In the genomic region with DNA sequence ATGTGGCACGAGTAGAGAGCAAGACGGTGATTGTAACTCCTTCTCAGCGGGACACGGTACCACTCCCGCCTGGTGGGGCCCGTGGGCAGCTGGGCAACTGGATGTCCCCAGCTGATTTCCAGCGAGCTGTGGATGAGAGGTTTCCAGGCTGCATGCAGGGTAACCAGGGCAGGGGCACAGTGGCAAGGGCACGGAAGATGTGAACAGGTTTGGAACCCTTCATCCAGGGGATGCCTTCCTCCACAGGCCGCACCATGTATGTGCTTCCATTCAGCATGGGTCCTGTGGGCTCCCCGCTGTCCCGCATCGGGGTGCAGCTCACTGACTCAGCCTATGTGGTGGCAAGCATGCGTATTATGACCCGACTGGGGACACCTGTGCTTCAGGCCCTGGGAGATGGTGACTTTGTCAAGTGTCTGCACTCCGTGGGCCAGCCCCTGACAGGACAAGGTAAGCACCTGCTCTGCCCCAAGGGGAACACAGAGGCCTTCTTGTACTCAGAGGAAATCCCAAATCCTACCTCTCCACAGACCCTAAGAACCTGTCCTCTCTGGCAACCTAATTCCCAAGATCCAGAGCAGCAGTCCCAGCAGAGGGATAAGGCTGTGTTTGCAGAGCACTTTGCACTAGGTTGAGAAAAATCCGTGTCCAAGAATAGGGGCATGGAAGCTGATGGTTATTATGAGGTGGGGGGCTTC, we compare ENCODE assay signal across 1 cellular context.
TF ChIP-seq lines count a peak whose summit lies in the region.

No MANE protein-coding gene starts in this region.

TF ChIP-seq in HepG2, 621 proteins besides CTCF, POLR2A, EP300 and RAD21 (continued from another document):
- TF ChIP-seq ZNF263 (CRISPR knock-in tag; IDR thresholded peaks at IDR 0.05) (peak; percentile 43; the same call in 1 of the 2 replicates), ZNF619 (CRISPR knock-in tag; IDR thresholded peaks at IDR 0.05) (0 out of 2 replicates have a peak, but pooled peaks have one; percentile 19), RFXAP (CRISPR knock-in tag; IDR thresholded peaks at IDR 0.05; ENCODE audit: borderline replicate concordance) (0 out of 2 replicates have a peak, but pooled peaks have one; percentile 45), ZFP90 (CRISPR knock-in tag; IDR thresholded peaks at IDR 0.05; ENCODE audit: borderline replicate concordance) (0 out of 2 replicates have a peak, but pooled peaks have one; percentile 71), ZNF549 (CRISPR knock-in tag; IDR thresholded peaks at IDR 0.05) (no peak), GTF3A (CRISPR knock-in tag; conservative IDR thresholded peaks at IDR 0.05) (no peak), ZBTB4 (CRISPR knock-in tag; IDR thresholded peaks at IDR 0.05; ENCODE audit: borderline replicate concordance) (0 out of 2 replicates have a peak, but pooled peaks have one; percentile 41), REPIN1 (CRISPR knock-in tag; IDR thresholded peaks at IDR 0.05; ENCODE audit: borderline replicate concordance, low read depth) (peak; percentile 49; the same call in 1 of the 2 replicates), MLXIP (CRISPR knock-in tag; IDR thresholded peaks at IDR 0.05; ENCODE audit: borderline replicate concordance) (no peak), ZNF256 (CRISPR knock-in tag; conservative IDR thresholded peaks at IDR 0.05) (peak; percentile 72; the same call in 1 of the 2 replicates), ZC3H4 (CRISPR knock-in tag; IDR thresholded peaks at IDR 0.05; ENCODE audit: borderline replicate concordance) (0 out of 2 replicates have a peak, but pooled peaks have one; percentile 59), ZFP62 (CRISPR knock-in tag; IDR thresholded peaks at IDR 0.05) (0 out of 2 replicates have a peak, but pooled peaks have one; percentile 52), TEAD2 (CRISPR knock-in tag; IDR thresholded peaks at IDR 0.05) (peak; percentile 77), MTF1 (CRISPR knock-in tag; IDR thresholded peaks at IDR 0.05) (0 out of 2 replicates have a peak, but pooled peaks have one; percentile 31), HIC2 (CRISPR knock-in tag; IDR thresholded peaks at IDR 0.05; ENCODE audit: low read depth) (no peak), YEATS4 (CRISPR knock-in tag; IDR thresholded peaks at IDR 0.05; ENCODE audit: borderline replicate concordance) (peak; percentile 59; the same call in 1 of the 2 replicates), ISX (CRISPR knock-in tag; conservative IDR thresholded peaks at IDR 0.05) (no peak), ZBTB3 (CRISPR knock-in tag; IDR thresholded peaks at IDR 0.05; ENCODE audit: borderline replicate concordance, low read depth) (no peak)
- TF ChIP-seq, protein P1, sequence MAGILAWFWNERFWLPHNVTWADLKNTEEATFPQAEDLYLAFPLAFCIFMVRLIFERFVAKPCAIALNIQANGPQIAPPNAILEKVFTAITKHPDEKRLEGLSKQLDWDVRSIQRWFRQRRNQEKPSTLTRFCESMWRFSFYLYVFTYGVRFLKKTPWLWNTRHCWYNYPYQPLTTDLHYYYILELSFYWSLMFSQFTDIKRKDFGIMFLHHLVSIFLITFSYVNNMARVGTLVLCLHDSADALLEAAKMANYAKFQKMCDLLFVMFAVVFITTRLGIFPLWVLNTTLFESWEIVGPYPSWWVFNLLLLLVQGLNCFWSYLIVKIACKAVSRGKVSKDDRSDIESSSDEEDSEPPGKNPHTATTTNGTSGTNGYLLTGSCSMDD (CRISPR knock-in tag; IDR thresholded peaks at IDR 0.05) = peak; percentile 73; the same call in 1 of the 2 replicates
